23 cellular contexts compared by ENCODE assay signal in genomic region chr5:72497823-72498222, GRCh38. TPM values are rescaled to one million over a fixed set of nuclear protein-coding genes. Genes with fewer than 3 reads are reported as not detected.
A peak's percentile ranks its signal among the peaks of the same experiment; 100 is the strongest.
DNase-seq lines count a peak whose midpoint lies in the region; ATAC-seq, FAIRE-seq and TF ChIP-seq lines count a peak whose summit lies in the region.
"Had no signal": no experiment of that assay in that cellular context is flagged by ENCODE, and none has a peak within 500 bp of the region (broad histone marks: within the 10 kb centered on the region; RNA-seq: fewer than 3 reads in every experiment).

No MANE protein-coding gene starts in this region.

- H3K4me3 ChIP-seq in LNCaP clone FGC (ENCODE audit: low read depth, low read length) (no peak overlapping the region), neuronal stem cell (ENCODE audit: low read length in 2 of 2) (no peak overlapping the region)
- H3K4me3 ChIP-seq: BLaER1, GM23248 had no signal

- no peaks in the 10 kb centered on the region for H3K79me1 ChIP-seq in neuronal stem cell (ENCODE audit: low read depth, low read length)

- H3K27me3 ChIP-seq in neuronal stem cell (ENCODE audit: control insufficient read depth in 3 of 3, insufficient read depth in 3 of 3, low read depth in 1 of 3, low read length in 3 of 3), result no peaks in the 10 kb centered on the region
- H3K27me3 ChIP-seq: BLaER1 had no signal

- H3K27ac ChIP-seq in neuronal stem cell (replicated peaks; ENCODE audit: low read length), result no peak overlapping the region
- H3K27ac ChIP-seq: BLaER1, C4-2B, GM23248 had no signal

- FAIRE-seq in colon (lab: Jason Lieb, UNC) (peak; percentile 66), GM19239 (lab: Jason Lieb, UNC) (no peak)
- FAIRE-seq: G401.6, GM12892 had no signal

- no peak overlapping the region for H2BK120ac ChIP-seq in neuronal stem cell (ENCODE audit: low read depth, low read length)

- H4K91ac ChIP-seq in neuronal stem cell (ENCODE audit: low read depth, low read length, poor library complexity), result no peak overlapping the region

- H2AFZ ChIP-seq in neuronal stem cell (ENCODE audit: low read length), result no peak overlapping the region
- H2AFZ ChIP-seq: GM23248 had no signal

- H3K36me3 ChIP-seq in neuronal stem cell (replicated peaks in 1 of 2; ENCODE audit: control insufficient read depth in 2 of 2, insufficient read depth in 2 of 2, low read length in 2 of 2), result no peaks in the 10 kb centered on the region
- H3K36me3 ChIP-seq: BLaER1 had no signal

- no peak overlapping the region for H3K23ac ChIP-seq in neuronal stem cell (ENCODE audit: low read depth, low read length, poor library complexity)

- TF ChIP-seq CTCF in LNCaP clone FGC (IDR thresholded peaks at IDR 0.05; ENCODE audit: control insufficient read depth, extremely low read depth, insufficient read depth), result no peak

- DNase-seq in LNCaP clone FGC (ENCODE audit: low read depth) (peak; percentile 53), left colon (no peak), neuronal stem cell (ENCODE audit: low spot score) (no peak), GM19239 (ENCODE audit: insufficient read length, low spot score) (no peak)
- DNase-seq in stimulated activated naive CD4-positive, alpha-beta T cell (lab: John Stamatoyannopoulos, UW), result no peak
- DNase-seq: Caco-2; CD4-positive, CD25-positive, alpha-beta regulatory T cell; CD8-positive, alpha-beta T cell; DMS153; DND-41; H9 had no signal

- WGBS in neuronal stem cell (ENCODE audit: extremely low coverage in 2 of 2, insufficient read length in 2 of 2, insufficient replicate concordance in 1 of 2), 2 donors, result no CpG with 5 or more reads among the region's 3 CpGs

- H2BK15ac ChIP-seq in neuronal stem cell (ENCODE audit: low read length), result no peak overlapping the region

- H2BK12ac ChIP-seq in neuronal stem cell (ENCODE audit: low read length), result no peak overlapping the region

- peak; percentile 80 for ATAC-seq in left colon
- ATAC-seq: CD8-positive, alpha-beta T cell; HCT116 had no signal

- H2AK5ac ChIP-seq in neuronal stem cell (ENCODE audit: low read depth, low read length), result no peak overlapping the region

- H4K8ac ChIP-seq in neuronal stem cell (ENCODE audit: low read depth, low read length), result no peak overlapping the region

- H2BK5ac ChIP-seq in neuronal stem cell (ENCODE audit: low read length), result no peak overlapping the region

- H3K18ac ChIP-seq in neuronal stem cell (ENCODE audit: low read length), result no peak overlapping the region

- no peak overlapping the region for H3K4me2 ChIP-seq in neuronal stem cell (ENCODE audit: insufficient read depth, low read length, poor library complexity, severe bottlenecking)
- H3K4me2 ChIP-seq: BLaER1 had no signal

- peaks cover 3 to 4% of the 10 kb centered on the region in 2 donors for H3K4me1 ChIP-seq in neuronal stem cell (ENCODE audit: control insufficient read depth in 2 of 2, insufficient read depth in 1 of 2, low read depth in 1 of 2, low read length in 2 of 2)
- H3K4me1 ChIP-seq: BLaER1, Caco-2 had no signal

- H3K9ac ChIP-seq in neuronal stem cell (ENCODE audit: low read depth, low read length, poor library complexity), result no peak overlapping the region
- H3K9ac ChIP-seq: BLaER1, GM23248 had no signal

- H3K9me3 ChIP-seq in neuronal stem cell (replicated peaks in 1 of 2; ENCODE audit: control insufficient read depth in 2 of 2, insufficient read depth in 1 of 2, low read depth in 1 of 2, low read length in 2 of 2), result no peaks in the 10 kb centered on the region
- H3K9me3 ChIP-seq: BLaER1, Caco-2 had no signal

- intact Hi-C loops in left colon (cut with DNase I, micrococcal nuclease), result no loop called here

- H3K14ac ChIP-seq in neuronal stem cell (ENCODE audit: low read length), result no peak overlapping the region

- H3K4ac ChIP-seq in neuronal stem cell (ENCODE audit: low read length), result no peak overlapping the region

RNA-seq across cellular contexts. Expression of gene ZNF366, which starts 9.4 kb away (rescaled TPM):
- 1 to 10 TPM in 1 of 2 donors, under 1 TPM in 1; 0.92 to 1.0 TPM for total RNA-seq in left colon
- polyA plus RNA-seq in neuronal stem cell (2013, experiment 1 of 2), result not detected
- not detected for polyA plus RNA-seq in neuronal stem cell (2013, experiment 2 of 2)
- total RNA-seq: A172; A673; B cell; Caco-2; CD4-positive, CD25-positive, alpha-beta regulatory T cell; CD8-positive, alpha-beta T cell; GM23248; H4; H9; HFFc6 had no signal
- polyA plus RNA-seq: CD4-positive, CD25-positive, alpha-beta regulatory T cell; GM23248 had no signal
